In the genomic region with DNA sequence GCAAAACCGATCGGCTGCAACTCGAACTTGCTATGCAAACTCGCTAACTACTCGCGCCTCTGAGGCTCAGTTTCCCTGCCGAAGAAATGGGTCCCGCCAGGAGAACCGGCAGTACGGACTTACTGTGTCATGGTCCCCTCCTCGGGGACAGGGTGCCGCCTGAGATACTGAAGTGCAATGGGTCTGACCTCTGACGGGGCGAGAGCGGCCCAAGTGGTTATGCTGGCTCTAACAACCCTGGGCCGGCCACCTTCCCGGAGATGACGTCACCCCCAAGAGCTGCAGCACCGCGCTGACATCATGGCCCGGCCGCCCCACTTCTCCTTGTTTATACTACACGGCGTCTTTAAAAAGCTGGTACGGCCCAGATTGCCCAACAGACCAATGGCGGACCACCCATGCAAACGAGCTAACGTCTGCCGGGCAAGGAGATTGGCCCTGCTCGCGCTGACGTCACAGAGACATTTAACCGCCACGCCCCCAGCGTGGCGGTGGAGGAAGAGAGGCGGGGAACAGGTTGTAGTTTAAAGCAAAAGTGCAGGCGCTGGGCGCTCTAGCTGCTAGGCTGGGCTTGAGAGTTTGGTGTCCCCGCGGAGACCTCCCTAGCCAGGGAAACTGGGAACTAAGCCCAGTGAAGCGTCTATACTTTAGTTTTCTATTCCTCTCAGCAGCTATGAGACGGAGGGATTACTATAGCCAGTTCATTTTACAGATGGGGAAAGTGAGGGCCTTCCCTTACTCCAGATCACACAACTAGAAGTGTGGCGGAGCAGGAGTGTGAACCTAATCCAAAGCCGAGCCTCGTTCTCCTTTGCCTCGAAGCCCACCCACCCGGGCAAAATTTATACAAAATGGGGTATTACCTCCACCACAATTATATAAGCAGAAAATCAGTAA, we compare ENCODE assay signal across 8 cellular contexts. TPM values are rescaled to one million over a fixed set of nuclear protein-coding genes. Genes with fewer than 3 reads are reported as not detected.
DNase-seq lines count a peak whose midpoint lies in the region; ATAC-seq and TF ChIP-seq lines count a peak whose summit lies in the region.

No MANE protein-coding gene starts in this region.

- ATAC-seq in HG02938 (IDR thresholded peaks at IDR 0.05; ENCODE audit: unreplicated experiment) (peak; percentile 75), T-helper 17 cell (peak; percentile 80)

- no peaks in the 10 kb centered on the region for H3K36me3 ChIP-seq in left ventricle myocardium inferior

- H3K9me3 ChIP-seq in T-helper 17 cell (ENCODE audit: control insufficient read depth, low read length, poor library complexity, severe bottlenecking) = no peaks in the 10 kb centered on the region
- no peaks in the 10 kb centered on the region for H3K9me3 ChIP-seq in left ventricle myocardium inferior (replicated peaks)

- peak; percentile 97 for DNase-seq in NCI-H1694 treated with DMSO at 0.1 percent for 48 hours (lab: John Stamatoyannopoulos, UW)
- peak; percentile 90 to 96 (median 90) for DNase-seq in T-helper 17 cell
- peak; percentile 99 for DNase-seq in left ventricle myocardium inferior
- peak; percentile 99 for DNase-seq in posterior vena cava (ENCODE audit: low spot score)
- DNase-seq in ureter (ENCODE audit: low spot score) = peak; percentile 99

- peaks cover 65% of the 10 kb centered on the region for H3K4me1 Mint-ChIP-seq in T-helper 17 cell

- H3K4me3 Mint-ChIP-seq in T-helper 17 cell = peak overlapping the region; percentile 97

- intact Hi-C loops in left ventricle myocardium inferior (cut with micrococcal nuclease) (no loop called here), posterior vena cava (cut with DNase I) (loop anchor here (5.0 to 10.0 kb wide), 2 partner anchors 93 to 494 kb away; a partner anchor contains a TSS)

- H3K27me3 ChIP-seq in left ventricle myocardium inferior (ENCODE audit: low read depth) = no peaks in the 10 kb centered on the region

- peak overlapping the region; percentile 99 for H3K27ac Mint-ChIP-seq in T-helper 17 cell

- H3K4me3 ChIP-seq in left ventricle myocardium inferior = peak overlapping the region; percentile 93

- no peaks in the 10 kb centered on the region for H3K27me3 Mint-ChIP-seq in T-helper 17 cell

- TF ChIP-seq POLR2A in GM15510 (IDR thresholded peaks at IDR 0.05; ENCODE audit: borderline replicate concordance, extremely low read depth, insufficient read length) = peak; percentile 53

- no peak for TF ChIP-seq CTCF in left ventricle myocardium inferior (IDR thresholded peaks at IDR 0.05; ENCODE audit: borderline replicate concordance)

- peaks cover 3% of the 10 kb centered on the region for H3K36me3 Mint-ChIP-seq in T-helper 17 cell (ENCODE audit: low read depth)

- peaks cover 76% of the 10 kb centered on the region for H3K4me1 ChIP-seq in left ventricle myocardium inferior

- H3K27ac ChIP-seq in angular gyrus (ENCODE audit: low read depth, low read length) (peak overlapping the region; percentile 100), left ventricle myocardium inferior (replicated peaks) (peak overlapping the region; percentile 100)

RNA-seq across cellular contexts. Expression of a gene that starts 0.7 kb away (rescaled TPM):
- total RNA-seq in T-helper 17 cell = 100 to 1,000 TPM; 228 to 288 TPM
- total RNA-seq in left ventricle myocardium inferior = 28.2 TPM
- 10 to 100 TPM; 16.2 to 16.6 TPM for total RNA-seq in posterior vena cava
- 71.5 TPM for total RNA-seq in ureter

RNA-seq across cellular contexts. Expression of a gene that starts 11.3 kb away (rescaled TPM):
- total RNA-seq in T-helper 17 cell (1 to 10 TPM; 1.3 to 2.4 TPM), left ventricle myocardium inferior (0.33 TPM), posterior vena cava (under 1 TPM in 1 of 2 donors, not detected in 1; 0.14 TPM), ureter (not detected)

Comparison
In these comparisons a context has a peak if more than half of its experiments do, and no peak if none do; other contexts are left out.
1. Peak in every context shown above with its lines: DNase-seq, ATAC-seq, H3K4me3 ChIP-seq and H3K27ac ChIP-seq.